Comparison of ENCODE assay signal across 19 cellular contexts in the genomic region with DNA sequence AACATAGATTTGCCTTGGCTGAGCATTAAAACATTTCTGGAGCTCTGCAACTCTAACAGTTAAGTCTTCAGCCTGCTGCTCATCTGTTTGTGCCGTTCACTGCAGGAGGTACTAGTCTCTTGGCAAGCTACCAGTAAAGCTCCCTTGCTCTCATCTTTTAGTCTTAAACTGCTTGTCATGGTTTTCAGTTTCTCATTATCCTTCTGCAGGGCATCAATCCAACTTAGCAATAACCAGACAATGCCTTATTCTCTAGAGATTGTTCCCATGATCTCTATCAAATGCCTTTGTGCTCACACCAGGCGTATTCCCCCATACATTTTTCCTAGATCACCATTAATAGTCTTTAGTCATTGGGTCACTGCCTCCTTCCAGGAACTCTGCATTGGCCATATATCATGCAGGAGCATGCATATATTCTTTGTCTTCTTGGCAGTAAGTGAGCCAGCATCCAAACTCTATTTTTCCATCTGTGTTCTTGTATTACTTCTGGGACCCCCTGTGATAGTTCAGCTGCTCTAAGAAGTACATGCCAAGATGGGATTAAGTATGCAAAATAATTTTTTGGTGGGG.
DNase-seq lines count a peak whose midpoint lies in the region; ATAC-seq, FAIRE-seq and TF ChIP-seq lines count a peak whose summit lies in the region.
"Had no signal": no experiment of that assay in that cellular context is flagged by ENCODE, and none has a peak within 500 bp of the region (broad histone marks: within the 10 kb centered on the region; RNA-seq: fewer than 3 reads in every experiment).

No MANE protein-coding gene starts in this region.

- peak overlapping the region; percentile 15 for H3K27ac Mint-ChIP-seq in neural crest cell (ENCODE audit: unreplicated experiment)
- H3K27ac Mint-ChIP-seq: activated CD4-positive, alpha-beta memory T cell treated with anti-CD3 and anti-CD28 coated beads for 36 hours; activated T-cell treated with anti-CD3 and anti-CD28 coated beads, Interleukin-2, amount 50 U/mL, for 72 hours had no signal

- FAIRE-seq in pancreas (lab: Jason Lieb, UNC): no peak
- FAIRE-seq: colon, keratinocyte had no signal

- H3K36me3 Mint-ChIP-seq in neural crest cell (ENCODE audit: low read depth): no peaks in the 10 kb centered on the region
- H3K36me3 Mint-ChIP-seq: activated CD4-positive, alpha-beta memory T cell treated with anti-CD3 and anti-CD28 coated beads for 36 hours had no signal

- intact Hi-C loops in pancreas (cut with DNase I): no loop called here

- peak; percentile 78 for TF ChIP-seq EP300 in Ishikawa (IDR thresholded peaks at IDR 0.05; ENCODE audit: borderline replicate concordance)

- H3K4me3 Mint-ChIP-seq in neural crest cell: no peak overlapping the region
- H3K4me3 Mint-ChIP-seq: activated CD4-positive, alpha-beta memory T cell treated with anti-CD3 and anti-CD28 coated beads for 36 hours; activated T-cell treated with anti-CD3 and anti-CD28 coated beads, Interleukin-2, amount 50 U/mL, for 72 hours had no signal

- H3K9me3 ChIP-seq in pancreas: no peaks in the 10 kb centered on the region
- H3K9me3 ChIP-seq: HAP-1, heart right ventricle, Peyer's patch, sigmoid colon had no signal

- DNase-seq in NCI-H524 treated with DMSO at 0.1 percent for 48 hours (lab: John Stamatoyannopoulos, UW) (peak; percentile 82), choroid plexus epithelial cell (ENCODE audit: low read depth) (peak; percentile 79), neural crest cell (ENCODE audit: low read depth, low spot score) (no peak), pancreas (no peak)
- no peak for DNase-seq in activated naive CD4-positive, alpha-beta T cell (lab: John Stamatoyannopoulos, UW)
- DNase-seq: activated CD4-positive, alpha-beta memory T cell treated with anti-CD3 and anti-CD28 coated beads for 36 hours; activated T-cell treated with anti-CD3 and anti-CD28 coated beads, Interleukin-2, amount 50 U/mL, for 72 hours; heart right ventricle; mesendoderm; NCI-H526; nucleus accumbens; Peyer's patch; sigmoid colon; stimulated activated CD4-positive, alpha-beta T cell treated with anti-CD3 and anti-CD28 coated beads, Interleukin-4, amount 100 ng/mL, for 24 hours had no signal

- no peaks in the 10 kb centered on the region for H3K27me3 Mint-ChIP-seq in neural crest cell (ENCODE audit: low read depth)
- H3K27me3 Mint-ChIP-seq: activated CD4-positive, alpha-beta memory T cell treated with anti-CD3 and anti-CD28 coated beads for 36 hours had no signal

- H3K27ac ChIP-seq in pancreas: no peak overlapping the region
- H3K27ac ChIP-seq: heart right ventricle, Peyer's patch, sigmoid colon had no signal

- H3K9me3 Mint-ChIP-seq in neural crest cell: peaks cover 3% of the 10 kb centered on the region
- H3K9me3 Mint-ChIP-seq: activated CD4-positive, alpha-beta memory T cell treated with anti-CD3 and anti-CD28 coated beads for 36 hours had no signal

- no peak for TF ChIP-seq CTCF in choroid plexus epithelial cell (conservative IDR thresholded peaks at IDR 0.05; ENCODE audit: low read depth, low read length)
- TF ChIP-seq CTCF in neural crest cell (conservative IDR thresholded peaks at IDR 0.05): no peak
- TF ChIP-seq CTCF in pancreas (IDR thresholded peaks at IDR 0.05): no peak

- H3K27me3 ChIP-seq in pancreas: peaks cover 0 to 3% (median 0%) of the 10 kb centered on the region in 4 donors
- H3K27me3 ChIP-seq: heart right ventricle, Peyer's patch, sigmoid colon had no signal

- H3K4me1 ChIP-seq in pancreas: no peaks in the 10 kb centered on the region
- H3K4me1 ChIP-seq: heart right ventricle, Peyer's patch, sigmoid colon had no signal

- H3K4me3 ChIP-seq in choroid plexus epithelial cell (ENCODE audit: low read depth, low read length) (no peak overlapping the region), pancreas (no peak overlapping the region)
- H3K4me3 ChIP-seq: HAP-1, heart right ventricle, Peyer's patch, sigmoid colon had no signal

- no peak for ATAC-seq in HG02678 (IDR thresholded peaks at IDR 0.05; ENCODE audit: unreplicated experiment)
- no peak for ATAC-seq in pancreas
- ATAC-seq: activated T-cell treated with anti-CD3 and anti-CD28 coated beads, Interleukin-2, amount 50 U/mL, for 72 hours; heart right ventricle had no signal

- TF ChIP-seq RAD21 in Ishikawa (IDR thresholded peaks at IDR 0.05; ENCODE audit: low read depth): no peak

- H3K4me1 Mint-ChIP-seq in neural crest cell: peaks cover 10% of the 10 kb centered on the region

- WGBS in pancreas, 2 donors: 37 to 49% methylated on average over 2 of the region's 2 CpGs

- no peaks in the 10 kb centered on the region for H3K36me3 ChIP-seq in pancreas
- H3K36me3 ChIP-seq: HAP-1, heart right ventricle, Peyer's patch, sigmoid colon had no signal

TF ChIP-seq in Ishikawa, 13 proteins besides CTCF, POLR2A, EP300 and RAD21:
- peak; percentile 77 for TF ChIP-seq NFIC (IDR thresholded peaks at IDR 0.05)
- TF ChIP-seq FOXM1 (IDR thresholded peaks at IDR 0.05; ENCODE audit: borderline replicate concordance, low read depth): peak; percentile 49; the same call in 1 of the 2 replicates
- peak; percentile 42 for TF ChIP-seq TEAD4 (IDR thresholded peaks at IDR 0.05)
- TF ChIP-seq ZBTB7A (IDR thresholded peaks at IDR 0.05; ENCODE audit: low read depth): no peak
- TF ChIP-seq TCF12 (IDR thresholded peaks at IDR 0.05; ENCODE audit: low read depth): peak; percentile 69

Comparison
In these comparisons a context has a peak if more than half of its experiments do, and no peak if none do; other contexts are left out.
1. DNase-seq: peak in NCI-H524 treated with DMSO at 0.1 percent for 48 hours (single experiment) and choroid plexus epithelial cell (single experiment); none in neural crest cell (single experiment), pancreas (0 of 6) and activated naive CD4-positive, alpha-beta T cell (0 of 4).